ENCODE assay signal across 10 cellular contexts in the genomic region with DNA sequence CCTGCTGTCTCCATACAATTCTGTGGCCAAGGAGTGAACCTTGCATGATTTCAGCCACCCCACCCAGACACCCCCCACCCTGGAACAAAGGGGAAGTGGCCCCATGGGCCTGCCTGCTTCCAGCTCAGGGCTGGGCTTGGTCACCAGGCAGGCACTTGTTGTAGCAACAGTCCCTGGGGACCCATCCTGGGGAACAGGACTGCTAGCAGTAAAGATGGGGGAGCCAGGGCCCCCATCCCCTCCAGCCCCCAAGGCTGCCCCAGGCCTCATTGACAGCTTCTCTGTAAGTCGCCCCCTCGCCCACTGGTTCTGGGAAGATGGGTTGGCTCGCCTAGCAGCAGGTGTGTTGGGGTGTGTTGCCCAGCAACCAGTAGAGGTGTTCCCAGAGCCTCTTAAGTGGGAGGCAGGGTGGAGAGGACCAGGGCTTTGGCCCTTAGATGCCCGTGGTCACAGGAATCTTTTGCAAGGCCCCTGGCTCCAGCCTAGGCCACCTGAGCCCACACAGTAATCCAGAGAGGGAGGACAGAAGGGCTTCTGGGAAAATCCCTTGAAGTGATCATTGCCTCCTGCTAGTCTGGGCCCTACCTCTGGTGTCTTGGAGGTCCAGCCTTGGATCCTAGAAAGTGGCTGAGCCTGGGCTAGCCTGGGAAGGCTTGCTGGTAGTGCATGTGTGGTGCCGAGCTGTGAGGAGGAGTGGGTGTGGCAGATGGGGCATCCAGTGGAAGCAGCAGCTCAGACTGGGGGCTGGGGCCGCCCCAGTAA. TPM values are rescaled to one million over a fixed set of nuclear protein-coding genes. Genes with fewer than 3 reads are reported as not detected.
DNase-seq lines count a peak whose midpoint lies in the region; ATAC-seq and TF ChIP-seq lines count a peak whose summit lies in the region.
"Had no signal": no experiment of that assay in that cellular context is flagged by ENCODE, and none has a peak within 500 bp of the region (broad histone marks: within the 10 kb centered on the region; RNA-seq: fewer than 3 reads in every experiment).

No MANE protein-coding gene starts in this region.

- H3K4me1 Mint-ChIP-seq in stimulated activated memory B cell treated with anti-CD40 and anti-IgM and Interleukin-4, amounts not matched to agents 10 μg/mL and 1 μg/mL and 100 μg/mL, for 72 hours, result peaks cover 43% of the 10 kb centered on the region

- peaks cover 17% of the 10 kb centered on the region for H3K27me3 Mint-ChIP-seq in stimulated activated memory B cell treated with anti-CD40 and anti-IgM and Interleukin-4, amounts not matched to agents 10 μg/mL and 1 μg/mL and 100 μg/mL, for 72 hours

- no peaks in the 10 kb centered on the region for H3K9me3 Mint-ChIP-seq in stimulated activated memory B cell treated with anti-CD40 and anti-IgM and Interleukin-4, amounts not matched to agents 10 μg/mL and 1 μg/mL and 100 μg/mL, for 72 hours
- no peaks in the 10 kb centered on the region for H3K9me3 Mint-ChIP-seq in activated naive CD4-positive, alpha-beta T cell treated with anti-CD3 and anti-CD28 coated beads, Interleukin-2, amount 50 U/mL, for 72 hours
- H3K9me3 Mint-ChIP-seq: activated T-cell treated with anti-CD3 and anti-CD28 coated beads, Interleukin-2, amount 50 U/mL, for 72 hours had no signal

- H3K4me3 Mint-ChIP-seq in stimulated activated memory B cell treated with anti-CD40 and anti-IgM and Interleukin-4, amounts not matched to agents 10 μg/mL and 1 μg/mL and 100 μg/mL, for 72 hours, result no peak overlapping the region
- H3K4me3 Mint-ChIP-seq: activated T-cell treated with anti-CD3 and anti-CD28 coated beads, Interleukin-2, amount 50 U/mL, for 72 hours had no signal

- DNase-seq in DMS53 (lab: John Stamatoyannopoulos, UW) (peak; percentile 81), DMS53 treated with DMSO at 0.1 percent for 48 hours (lab: John Stamatoyannopoulos, UW; ENCODE audit: unreplicated experiment) (no peak), NCI-H510A (lab: John Stamatoyannopoulos, UW) (peak; percentile 69), fibroblast of pulmonary artery (ENCODE audit: low read depth) (peak; percentile 40)
- DNase-seq in activated naive CD4-positive, alpha-beta T cell treated with anti-CD3 and anti-CD28 coated beads, Interleukin-2, amount 50 U/mL, for 72 hours (ENCODE audit: low spot score in 2 of 2), result no peak
- DNase-seq: activated T-cell treated with anti-CD3 and anti-CD28 coated beads, Interleukin-2, amount 50 U/mL, for 72 hours had no signal

- no peaks in the 10 kb centered on the region for H3K36me3 Mint-ChIP-seq in stimulated activated memory B cell treated with anti-CD40 and anti-IgM and Interleukin-4, amounts not matched to agents 10 μg/mL and 1 μg/mL and 100 μg/mL, for 72 hours
- H3K36me3 Mint-ChIP-seq in activated naive CD4-positive, alpha-beta T cell treated with anti-CD3 and anti-CD28 coated beads, Interleukin-2, amount 50 U/mL, for 72 hours, result no peaks in the 10 kb centered on the region

- peak; percentile 40 for ATAC-seq in stimulated activated memory B cell treated with anti-CD40 and anti-IgM and Interleukin-4, amounts not matched to agents 10 μg/mL and 1 μg/mL and 100 μg/mL, for 72 hours
- ATAC-seq in HG03521 (IDR thresholded peaks at IDR 0.05; ENCODE audit: unreplicated experiment) (no peak), HG03342 (IDR thresholded peaks at IDR 0.05; ENCODE audit: unreplicated experiment) (no peak)
- no peak for ATAC-seq in activated naive CD4-positive, alpha-beta T cell treated with anti-CD3 and anti-CD28 coated beads, Interleukin-2, amount 50 U/mL, for 72 hours
- ATAC-seq: activated T-cell treated with anti-CD3 and anti-CD28 coated beads, Interleukin-2, amount 50 U/mL, for 72 hours had no signal

- no peak overlapping the region for H3K27ac Mint-ChIP-seq in stimulated activated memory B cell treated with anti-CD40 and anti-IgM and Interleukin-4, amounts not matched to agents 10 μg/mL and 1 μg/mL and 100 μg/mL, for 72 hours
- H3K27ac Mint-ChIP-seq in activated naive CD4-positive, alpha-beta T cell treated with anti-CD3 and anti-CD28 coated beads, Interleukin-2, amount 50 U/mL, for 72 hours, result peak overlapping the region in 1 of 2 donors; percentile 33
- H3K27ac Mint-ChIP-seq: activated T-cell treated with anti-CD3 and anti-CD28 coated beads, Interleukin-2, amount 50 U/mL, for 72 hours had no signal

- H3K4me3 ChIP-seq in fibroblast of pulmonary artery (replicated peaks; ENCODE audit: low read depth, low read length), result no peak overlapping the region

- no peak for TF ChIP-seq CTCF in fibroblast of pulmonary artery (IDR thresholded peaks at IDR 0.05; ENCODE audit: low read length, missing control alignments)

RNA-seq across cellular contexts. Expression of gene CYP11A1, which starts 48.9 kb away (rescaled TPM):
- total RNA-seq in activated naive CD4-positive, alpha-beta T cell treated with anti-CD3 and anti-CD28 coated beads, Interleukin-2, amount 50 U/mL, for 72 hours, result under 1 TPM in 1 of 2 donors, not detected in 1; 0.59 TPM
- total RNA-seq: endothelial cell of umbilical vein had no signal

Comparison
In these comparisons a context has a peak if more than half of its experiments do, and no peak if none do; other contexts are left out.
1. DNase-seq: peak in DMS53 (single experiment), NCI-H510A (single experiment) and fibroblast of pulmonary artery (single experiment); none in DMS53 treated with DMSO at 0.1 percent for 48 hours (single experiment) and activated naive CD4-positive, alpha-beta T cell treated with anti-CD3 and anti-CD28 coated beads, Interleukin-2, amount 50 U/mL, for 72 hours (0 of 2).